Comparison of ENCODE assay signal across 28 cellular contexts in the genomic region with DNA sequence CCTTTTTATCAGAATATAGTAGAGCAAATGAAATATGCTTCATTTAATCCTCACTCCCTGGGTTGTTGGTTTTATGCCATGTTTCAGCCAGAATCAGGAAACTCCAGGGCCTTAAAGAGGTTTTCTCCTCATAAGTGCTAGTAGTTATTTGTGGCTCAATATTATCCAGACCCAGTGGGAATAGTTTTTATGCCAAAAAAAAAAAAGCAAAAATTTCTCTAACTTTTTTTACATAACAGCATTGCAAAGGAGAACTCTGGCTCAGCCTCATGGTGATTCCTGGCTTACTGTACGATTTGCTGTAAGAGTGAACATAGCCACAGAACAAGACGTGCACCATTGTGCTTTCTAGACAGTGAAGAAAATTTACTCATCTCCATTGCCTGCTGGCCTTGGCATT.
"Had no signal": no experiment of that assay in that cellular context is flagged by ENCODE, and none has a peak within 500 bp of the region (broad histone marks: within the 10 kb centered on the region; RNA-seq: fewer than 3 reads in every experiment).

No MANE protein-coding gene starts in this region.

- H3K27me3 Mint-ChIP-seq: activated CD4-positive, alpha-beta memory T cell treated with anti-CD3 and anti-CD28 coated beads, Interleukin-2, amount 10 ng/mL, durations not matched to agents 7 days and 5 days; activated CD4-positive, alpha-beta T cell treated with anti-CD3 and anti-CD28 coated beads, Interleukin-2, amount 10 ng/mL, durations not matched to agents 24 days and 14 days; activated naive CD8-positive, alpha-beta T cell treated with anti-CD3 and anti-CD28 coated beads, Interleukin-2, amount 10 ng/mL, durations not matched to agents 7 days and 5 days; effector memory CD8-positive, alpha-beta T cell; naive thymus-derived CD8-positive, alpha-beta T cell; stimulated activated naive CD8-positive, alpha-beta T cell treated with anti-CD3 and anti-CD28 coated beads, Interleukin-15, Interleukin-2, amounts not matched to agents 100 ng/mL and 50 ng/mL, for 24 hours had no signal

- H3K4me1 Mint-ChIP-seq: activated CD4-positive, alpha-beta memory T cell treated with anti-CD3 and anti-CD28 coated beads, Interleukin-2, amount 10 ng/mL, durations not matched to agents 7 days and 5 days; activated CD4-positive, alpha-beta T cell treated with anti-CD3 and anti-CD28 coated beads, Interleukin-2, amount 10 ng/mL, durations not matched to agents 24 days and 14 days; activated naive CD8-positive, alpha-beta T cell treated with anti-CD3 and anti-CD28 coated beads, Interleukin-2, amount 10 ng/mL, durations not matched to agents 7 days and 5 days; naive thymus-derived CD8-positive, alpha-beta T cell had no signal

- H3K27me3 ChIP-seq: body of pancreas, colonic mucosa, dorsolateral prefrontal cortex, gastrocnemius medialis, neutrophil, ovary, suprapubic skin, transverse colon had no signal

- H3K27ac Mint-ChIP-seq: activated CD4-positive, alpha-beta memory T cell treated with anti-CD3 and anti-CD28 coated beads, Interleukin-2, amount 10 ng/mL, durations not matched to agents 7 days and 5 days; activated CD4-positive, alpha-beta T cell treated with anti-CD3 and anti-CD28 coated beads, Interleukin-2, amount 10 ng/mL, durations not matched to agents 24 days and 14 days; activated naive CD4-positive, alpha-beta T cell treated with anti-CD3 and anti-CD28 coated beads for 36 hours; activated naive CD8-positive, alpha-beta T cell treated with anti-CD3 and anti-CD28 coated beads, Interleukin-2, amount 10 ng/mL, durations not matched to agents 7 days and 5 days; activated T-cell treated with anti-CD3 and anti-CD28 coated beads, Interleukin-2, amount 50 U/mL, for 72 hours; effector memory CD8-positive, alpha-beta T cell; naive thymus-derived CD8-positive, alpha-beta T cell; stimulated activated naive CD8-positive, alpha-beta T cell treated with anti-CD3 and anti-CD28 coated beads, Interleukin-15, Interleukin-2, amounts not matched to agents 100 ng/mL and 50 ng/mL, for 24 hours had no signal

- H3K4me1 ChIP-seq: body of pancreas, colonic mucosa, gastrocnemius medialis, lower lobe of right lung, prostate gland, suprapubic skin, transverse colon had no signal

- ATAC-seq: activated CD4-positive, CD25-positive, alpha-beta regulatory T cell treated with anti-CD3 and anti-CD28 coated beads, Interleukin-2, amount 50 U/mL, for 24 hours; activated T-cell treated with anti-CD3 and anti-CD28 coated beads, Interleukin-2, amount 50 U/mL, for 72 hours; body of pancreas; effector memory CD8-positive, alpha-beta T cell; esophagus mucosa; gastrocnemius medialis; lower lobe of right lung; naive thymus-derived CD8-positive, alpha-beta T cell had no signal

- H3K27ac ChIP-seq: body of pancreas, colonic mucosa, dorsolateral prefrontal cortex, gastrocnemius medialis, lower lobe of right lung, neutrophil, ovary, prostate gland, suprapubic skin, transverse colon, VCaP had no signal

- DNase-seq: activated CD4-positive, alpha-beta memory T cell treated with anti-CD3 and anti-CD28 coated beads, Interleukin-2, amount 10 ng/mL, durations not matched to agents 7 days and 5 days; activated CD4-positive, alpha-beta T cell treated with anti-CD3 and anti-CD28 coated beads, Interleukin-2, amount 10 ng/mL, durations not matched to agents 24 days and 14 days; activated effector memory CD4-positive, alpha-beta T cell treated with Interleukin-2 at 50 U/mL for 16 hours; activated naive CD4-positive, alpha-beta T cell treated with anti-CD3 and anti-CD28 coated beads for 36 hours; activated naive CD8-positive, alpha-beta T cell treated with anti-CD3 and anti-CD28 coated beads, Interleukin-2, amount 10 ng/mL, durations not matched to agents 7 days and 5 days; activated T-cell treated with anti-CD3 and anti-CD28 coated beads, Interleukin-2, amount 50 U/mL, for 72 hours; body of pancreas; central memory CD4-positive, alpha-beta T cell; colonic mucosa; dorsolateral prefrontal cortex; effector memory CD8-positive, alpha-beta T cell; gastrocnemius medialis; hypothalamus; lower lobe of right lung; naive thymus-derived CD8-positive, alpha-beta T cell; ovary; stimulated activated CD4-positive, alpha-beta T cell treated with anti-CD3 and anti-CD28 coated beads, Interleukin-12 subunit alpha, Interleukin-12 subunit beta, amount 100 ng/mL, for 4 hours; stimulated activated CD4-positive, alpha-beta T cell treated with anti-CD3 and anti-CD28 coated beads, Interleukin-4, amount 100 ng/mL, for 4 hours; transverse colon had no signal

- H3K9me3 Mint-ChIP-seq: activated CD4-positive, alpha-beta memory T cell treated with anti-CD3 and anti-CD28 coated beads, Interleukin-2, amount 10 ng/mL, durations not matched to agents 7 days and 5 days; activated CD4-positive, alpha-beta T cell treated with anti-CD3 and anti-CD28 coated beads, Interleukin-2, amount 10 ng/mL, durations not matched to agents 24 days and 14 days; activated naive CD4-positive, alpha-beta T cell treated with anti-CD3 and anti-CD28 coated beads for 36 hours; activated T-cell treated with anti-CD3 and anti-CD28 coated beads, Interleukin-2, amount 50 U/mL, for 72 hours; effector memory CD8-positive, alpha-beta T cell; naive thymus-derived CD8-positive, alpha-beta T cell; stimulated activated naive CD8-positive, alpha-beta T cell treated with anti-CD3 and anti-CD28 coated beads, Interleukin-15, Interleukin-2, amounts not matched to agents 100 ng/mL and 50 ng/mL, for 24 hours had no signal

- H3K9me3 ChIP-seq: body of pancreas, colonic mucosa, gastrocnemius medialis, lower lobe of right lung, neutrophil, ovary, prostate gland, suprapubic skin, transverse colon had no signal

- H3K4me3 ChIP-seq: body of pancreas, colonic mucosa, dorsolateral prefrontal cortex, gastrocnemius medialis, lower lobe of right lung, ovary, prostate gland, suprapubic skin, transverse colon had no signal

- FAIRE-seq: endothelial cell of umbilical vein, urothelium cell line had no signal

- H3K4me3 Mint-ChIP-seq: activated CD4-positive, alpha-beta memory T cell treated with anti-CD3 and anti-CD28 coated beads, Interleukin-2, amount 10 ng/mL, durations not matched to agents 7 days and 5 days; activated CD4-positive, alpha-beta T cell treated with anti-CD3 and anti-CD28 coated beads, Interleukin-2, amount 10 ng/mL, durations not matched to agents 24 days and 14 days; activated naive CD4-positive, alpha-beta T cell treated with anti-CD3 and anti-CD28 coated beads for 36 hours; activated naive CD8-positive, alpha-beta T cell treated with anti-CD3 and anti-CD28 coated beads, Interleukin-2, amount 10 ng/mL, durations not matched to agents 7 days and 5 days; activated T-cell treated with anti-CD3 and anti-CD28 coated beads, Interleukin-2, amount 50 U/mL, for 72 hours; effector memory CD8-positive, alpha-beta T cell; naive thymus-derived CD8-positive, alpha-beta T cell; stimulated activated naive CD8-positive, alpha-beta T cell treated with anti-CD3 and anti-CD28 coated beads, Interleukin-15, Interleukin-2, amounts not matched to agents 100 ng/mL and 50 ng/mL, for 24 hours had no signal

- H3K36me3 ChIP-seq: colonic mucosa, gastrocnemius medialis, lower lobe of right lung, neutrophil, ovary, prostate gland, suprapubic skin, transverse colon had no signal
